ENCODE assay signal across 11 cellular contexts in genomic region chr12:11758087-11758837, GRCh38.
A peak's percentile ranks its signal among the peaks of the same experiment; 100 is the strongest.
DNase-seq lines count a peak whose midpoint lies in the region; ATAC-seq, FAIRE-seq and TF ChIP-seq lines count a peak whose summit lies in the region.
"Had no signal": no experiment of that assay in that cellular context is flagged by ENCODE, and none has a peak within 500 bp of the region (broad histone marks: within the 10 kb centered on the region; RNA-seq: fewer than 3 reads in every experiment).

No MANE protein-coding gene starts in this region.

- H3K9me3 Mint-ChIP-seq in CD4-positive, alpha-beta memory T cell = peaks cover 0 to 3% (median 0%) of the 10 kb centered on the region in 8 donors
- H3K9me3 Mint-ChIP-seq: activated naive CD4-positive, alpha-beta T cell treated with anti-CD3 and anti-CD28 coated beads, Interleukin-2, amount 10 ng/mL, durations not matched to agents 7 days and 5 days had no signal

- H3K9me3 ChIP-seq in CD4-positive, alpha-beta memory T cell (ENCODE audit: control insufficient read depth in 1 of 2, low read length in 2 of 2) = no peaks in the 10 kb centered on the region
- H3K9me3 ChIP-seq in esophagus muscularis mucosa (no peaks in the 10 kb centered on the region), prostate gland (no peaks in the 10 kb centered on the region)
- H3K9me3 ChIP-seq: SJSA1 had no signal

- peaks cover 24 to 44% (median 39%) of the 10 kb centered on the region in 4 donors for H3K4me1 Mint-ChIP-seq in CD4-positive, alpha-beta memory T cell

- H3K4me3 Mint-ChIP-seq in CD4-positive, alpha-beta memory T cell = peak overlapping the region in 1 of 8 donors; percentile 23
- H3K4me3 Mint-ChIP-seq: activated naive CD4-positive, alpha-beta T cell treated with anti-CD3 and anti-CD28 coated beads, Interleukin-2, amount 10 ng/mL, durations not matched to agents 7 days and 5 days had no signal

- no peaks in the 10 kb centered on the region for H3K27me3 ChIP-seq in CD4-positive, alpha-beta memory T cell (ENCODE audit: insufficient read depth, low read length)
- H3K27me3 ChIP-seq in esophagus muscularis mucosa = no peaks in the 10 kb centered on the region
- no peaks in the 10 kb centered on the region for H3K27me3 ChIP-seq in prostate gland (replicated peaks; ENCODE audit: insufficient read depth)
- H3K27me3 ChIP-seq: SJSA1 had no signal

- TF ChIP-seq EP300 in esophagus muscularis mucosa (IDR thresholded peaks at IDR 0.05) = peak; percentile 39

- H3K36me3 ChIP-seq in CD4-positive, alpha-beta memory T cell (ENCODE audit: insufficient read depth, low read length) = peaks cover 3% of the 10 kb centered on the region
- H3K36me3 ChIP-seq in esophagus muscularis mucosa (peaks cover 0 to 3% (median 0%) of the 10 kb centered on the region in 4 donors), prostate gland (no peaks in the 10 kb centered on the region)

- no peak overlapping the region for H3K27ac ChIP-seq in CD4-positive, alpha-beta memory T cell (ENCODE audit: low read depth, low read length)
- H3K27ac ChIP-seq in esophagus muscularis mucosa (replicated peaks in 1 of 4) = peak overlapping the region; percentile 88 to 94 (median 92)
- H3K27ac ChIP-seq in prostate gland = peak overlapping the region; percentile 56 to 65
- H3K27ac ChIP-seq: SJSA1 had no signal

- TF ChIP-seq CTCF in esophagus muscularis mucosa (IDR thresholded peaks at IDR 0.05) (no peak), prostate gland (IDR thresholded peaks at IDR 0.05) (no peak)

- H3K27ac Mint-ChIP-seq in CD4-positive, alpha-beta memory T cell = peak overlapping the region; percentile 33 to 90 (median 54)
- H3K27ac Mint-ChIP-seq: activated naive CD4-positive, alpha-beta T cell treated with anti-CD3 and anti-CD28 coated beads, Interleukin-2, amount 10 ng/mL, durations not matched to agents 7 days and 5 days had no signal

- TF ChIP-seq POLR2A in esophagus muscularis mucosa (IDR thresholded peaks at IDR 0.05; ENCODE audit: low read depth) (no peak), prostate gland (IDR thresholded peaks at IDR 0.05) (no peak)

- no peak overlapping the region for H3K4me3 ChIP-seq in CD4-positive, alpha-beta memory T cell (ENCODE audit: low read length in 2 of 2)
- no peak overlapping the region for H3K4me3 ChIP-seq in esophagus muscularis mucosa
- no peak overlapping the region for H3K4me3 ChIP-seq in prostate gland
- H3K4me3 ChIP-seq: SJSA1 had no signal

- H3K36me3 Mint-ChIP-seq in CD4-positive, alpha-beta memory T cell = peaks cover 32 to 49% of the 10 kb centered on the region in 2 donors

- POLR2A ChIA-PET in CD4-positive, alpha-beta memory T cell (lab: Charles Lee; ENCODE audit: partially characterized antibody) = interaction anchor here (0.9 to 1.3 kb wide), 2 partner anchors 15 to 251 kb away, joined by 3 read pairs; no protein-coding TSS in a partner anchor

- no peaks in the 10 kb centered on the region for H3K27me3 Mint-ChIP-seq in CD4-positive, alpha-beta memory T cell
- H3K27me3 Mint-ChIP-seq: activated naive CD4-positive, alpha-beta T cell treated with anti-CD3 and anti-CD28 coated beads, Interleukin-2, amount 10 ng/mL, durations not matched to agents 7 days and 5 days had no signal

- H3K4me1 ChIP-seq in CD4-positive, alpha-beta memory T cell (ENCODE audit: insufficient read depth, low read length) = peaks cover 27% of the 10 kb centered on the region
- H3K4me1 ChIP-seq in esophagus muscularis mucosa (peaks cover 67 to 93% (median 92%) of the 10 kb centered on the region in 4 donors), prostate gland (replicated peaks) (no peaks in the 10 kb centered on the region)

- CTCF ChIA-PET in CD4-positive, alpha-beta memory T cell (lab: Charles Lee; ENCODE audit: partially characterized antibody) = interaction anchor here (0.7 to 2.9 kb wide), 3 partner anchors 28 to 576 kb away, joined by 3 to 14 read pairs (median 3); no protein-coding TSS in a partner anchor

- DNase-seq in CD4-positive, alpha-beta memory T cell = no peak
- DNase-seq in NCI-H1105 treated with DMSO at 0.1 percent for 48 hours (lab: John Stamatoyannopoulos, UW) (peak; percentile 87), esophagus muscularis mucosa (ENCODE audit: extremely low spot score) (no peak), prostate gland (ENCODE audit: low spot score) (no peak), HTR-8/SVneo (ENCODE audit: insufficient read length, low spot score) (no peak)
- no peak for DNase-seq in activated effector memory CD4-positive, alpha-beta T cell treated with Interleukin-2 at 50 U/mL for 16 hours
- DNase-seq: activated naive CD4-positive, alpha-beta T cell treated with anti-CD3 and anti-CD28 coated beads, Interleukin-2, amount 10 ng/mL, durations not matched to agents 7 days and 5 days; EL had no signal

- WGBS in esophagus muscularis mucosa = 55% methylated on average over 8 of the region's 8 CpGs
- 55% methylated on average over 8 of the region's 8 CpGs for WGBS in prostate gland

- intact Hi-C loops in CD4-positive, alpha-beta memory T cell (cut with micrococcal nuclease) = no loop called here
- intact Hi-C loops in esophagus muscularis mucosa (cut with DNase I) (no loop called here), prostate gland (cut with DNase I) (no loop called here)

- no peak for FAIRE-seq in HTR-8/SVneo (lab: Jason Lieb, UNC)

- no peak for ATAC-seq in HG03196 (IDR thresholded peaks at IDR 0.05; ENCODE audit: unreplicated experiment)
- ATAC-seq in GM18861 (IDR thresholded peaks at IDR 0.05; ENCODE audit: unreplicated experiment) = no peak
